Comparison of ENCODE assay signal across 7 cellular contexts in genomic region chr3:111989061-111989678, GRCh38. TPM values are rescaled to one million over a fixed set of nuclear protein-coding genes. Genes with fewer than 3 reads are reported as not detected.
DNase-seq lines count a peak whose midpoint lies in the region; ATAC-seq, FAIRE-seq and TF ChIP-seq lines count a peak whose summit lies in the region.

No MANE protein-coding gene starts in this region.

- H3K27me3 ChIP-seq in OCI-LY3 (ENCODE audit: low read depth, low read length): no peaks in the 10 kb centered on the region

- no peak overlapping the region for H3K9ac ChIP-seq in OCI-LY3 (ENCODE audit: low read length)

- peak; percentile 92 for ATAC-seq in GM21528 (IDR thresholded peaks at IDR 0.05; ENCODE audit: low FRiP score, unreplicated experiment)

- POLR2A ChIA-PET in GM10248 (lab: Yijun Ruan, JAX): interaction anchor here (0.7 kb wide), 1 partner anchor 11 kb away, joined by 3 read pairs; the partner anchor contains the start of gene ABHD10

- TF ChIP-seq CTCF in GM10248 (IDR thresholded peaks at IDR 0.05; ENCODE audit: control extremely low read depth, extremely low read depth, low read depth, missing control alignments): peak; percentile 85
- peak; percentile 86 for TF ChIP-seq CTCF in OCI-LY3 (IDR thresholded peaks at IDR 0.05; ENCODE audit: low read depth, low read length)

- 0 out of 2 replicates have a peak, but pooled peaks cover 4% of the 10 kb centered on the region for H3K79me2 ChIP-seq in OCI-LY3 (ENCODE audit: low read length)

- no peaks in the 10 kb centered on the region; the same call in 1 of the 2 replicates for H4K20me1 ChIP-seq in OCI-LY3 (ENCODE audit: insufficient read depth, low read length)

- no peak for FAIRE-seq in HTR-8/SVneo (lab: Jason Lieb, UNC)

- CTCF ChIA-PET in GM10248 (lab: Yijun Ruan, JAX): interaction anchor here (0.6 to 20.7 kb wide), 24 partner anchors 8 to 320 kb away, joined by 3 to 383 read pairs (median 5); partner anchors contain the start of genes ABHD10 and TAGLN3

- peaks cover 39% of the 10 kb centered on the region for H3K36me3 ChIP-seq in OCI-LY3 (replicated peaks; ENCODE audit: low read depth, low read length)

- no peak overlapping the region for H2AFZ ChIP-seq in OCI-LY3 (ENCODE audit: low read depth, low read length)

- peak; percentile 41 for DNase-seq in GM10248 (ENCODE audit: extremely low spot score)
- peak; percentile 40 for DNase-seq in HTR-8/SVneo (ENCODE audit: insufficient read length, low spot score)
- peak; percentile 54 to 74 for DNase-seq in dermis microvascular lymphatic vessel endothelial cell (ENCODE audit: low read depth in 2 of 2)
- DNase-seq in midbrain (lab: John Stamatoyannopoulos, UW): peak; percentile 57
- DNase-seq in activated naive CD4-positive, alpha-beta T cell (lab: John Stamatoyannopoulos, UW): no peak

- no peaks in the 10 kb centered on the region for H3K9me3 ChIP-seq in OCI-LY3 (ENCODE audit: insufficient read depth, low read length)

- H3K4me2 ChIP-seq in OCI-LY3 (ENCODE audit: low read length): no peak overlapping the region

- H3K4me1 ChIP-seq in OCI-LY3 (ENCODE audit: low read length): no peaks in the 10 kb centered on the region

- no peak overlapping the region for H3K4me3 ChIP-seq in OCI-LY3 (ENCODE audit: low read length)

- H3K27ac ChIP-seq in OCI-LY3 (ENCODE audit: low read length): no peak overlapping the region

RNA-seq across cellular contexts. Expression of gene TAGLN3, which starts 9.6 kb away (rescaled TPM):
- not detected in 2 replicates for total RNA-seq in dermis microvascular lymphatic vessel endothelial cell

RNA-seq across cellular contexts. Expression of gene ABHD10, which starts 10.3 kb away (rescaled TPM):
- 21.6 and 25.8 TPM in 2 replicates for total RNA-seq in dermis microvascular lymphatic vessel endothelial cell

RNA-seq across cellular contexts. Expression of gene TMPRSS7, which starts 45.4 kb away (rescaled TPM):
- not detected in 2 replicates for total RNA-seq in dermis microvascular lymphatic vessel endothelial cell

Comparison
In these comparisons a context has a peak if more than half of its experiments do, and no peak if none do; other contexts are left out.
1. DNase-seq: peak in GM10248 (single experiment), HTR-8/SVneo (single experiment), dermis microvascular lymphatic vessel endothelial cell (2 of 2) and midbrain (single experiment); none in activated naive CD4-positive, alpha-beta T cell (0 of 4).